ENCODE assay signal across 1 cellular context in genomic region chr16:83929811-83930555, GRCh38.
TF ChIP-seq lines count a peak whose summit lies in the region.

No MANE protein-coding gene starts in this region.

TF ChIP-seq in WTC11, 78 proteins besides CTCF, POLR2A, EP300 and RAD21:
- TF ChIP-seq SMAD3 (CRISPR knock-in tag; IDR thresholded peaks at IDR 0.05; ENCODE audit: borderline replicate concordance), result no peak
- TF ChIP-seq PRRX2 (CRISPR knock-in tag; IDR thresholded peaks at IDR 0.05), result no peak
- TF ChIP-seq RELA (CRISPR knock-in tag; IDR thresholded peaks at IDR 0.05; ENCODE audit: borderline replicate concordance), result no peak
- TF ChIP-seq ZNF396 (CRISPR knock-in tag; IDR thresholded peaks at IDR 0.05; ENCODE audit: borderline replicate concordance), result no peak
- TF ChIP-seq AR (CRISPR knock-in tag; IDR thresholded peaks at IDR 0.05), result no peak
- TF ChIP-seq HMGA2 (CRISPR knock-in tag; IDR thresholded peaks at IDR 0.05), result no peak
- TF ChIP-seq IRF1 (CRISPR knock-in tag; IDR thresholded peaks at IDR 0.05), result no peak
- TF ChIP-seq ZNF423 (CRISPR knock-in tag; IDR thresholded peaks at IDR 0.05), result no peak
- TF ChIP-seq ATF6 (CRISPR knock-in tag; IDR thresholded peaks at IDR 0.05), result no peak
- no peak for TF ChIP-seq ZBTB43 (CRISPR knock-in tag; IDR thresholded peaks at IDR 0.05)
- TF ChIP-seq FOXK1 (CRISPR knock-in tag; IDR thresholded peaks at IDR 0.05), result no peak
- TF ChIP-seq ZNF121 (CRISPR knock-in tag; IDR thresholded peaks at IDR 0.05), result no peak
- no peak for TF ChIP-seq CDX4 (CRISPR knock-in tag; IDR thresholded peaks at IDR 0.05; ENCODE audit: borderline replicate concordance)
- no peak for TF ChIP-seq OVOL2 (CRISPR knock-in tag; IDR thresholded peaks at IDR 0.05; ENCODE audit: borderline replicate concordance)
- TF ChIP-seq SP1 (CRISPR knock-in tag; conservative IDR thresholded peaks at IDR 0.05), result no peak
- TF ChIP-seq SMAD4 (CRISPR knock-in tag; IDR thresholded peaks at IDR 0.05), result no peak
- no peak for TF ChIP-seq USF1 (CRISPR knock-in tag; IDR thresholded peaks at IDR 0.05)
